ENCODE assay signal across 11 cellular contexts in genomic region chr2:28628987-28629386, GRCh38.
"Had no signal": no experiment of that assay in that cellular context is flagged by ENCODE, and none has a peak within 500 bp of the region (broad histone marks: within the 10 kb centered on the region; RNA-seq: fewer than 3 reads in every experiment).

No MANE protein-coding gene starts in this region.

- H3K27ac Mint-ChIP-seq: activated CD4-positive, alpha-beta memory T cell treated with anti-CD3 and anti-CD28 coated beads, Interleukin-2, amount 10 ng/mL, durations not matched to agents 7 days and 5 days had no signal

- H3K36me3 ChIP-seq: vagina, WERI-Rb-1 had no signal

- H3K27me3 Mint-ChIP-seq: activated CD4-positive, alpha-beta memory T cell treated with anti-CD3 and anti-CD28 coated beads, Interleukin-2, amount 10 ng/mL, durations not matched to agents 7 days and 5 days had no signal

- H3K4me3 ChIP-seq: vagina had no signal

- DNase-seq: activated CD4-positive, alpha-beta memory T cell treated with anti-CD3 and anti-CD28 coated beads, Interleukin-2, amount 10 ng/mL, durations not matched to agents 7 days and 5 days; activated T-cell treated with anti-CD3 and anti-CD28 coated beads, Interleukin-2, amount 50 U/mL, for 48 hours; caudate nucleus; foreskin fibroblast; SHP77; stimulated activated CD4-positive, alpha-beta T cell treated with anti-CD3 and anti-CD28 coated beads, Interleukin-15, amount 100 ng/mL, for 24 hours; stimulated activated CD4-positive, alpha-beta T cell treated with anti-CD3 and anti-CD28 coated beads, Interleukin-4, amount 100 ng/mL, for 1 hour; stimulated activated naive CD4-positive, alpha-beta T cell treated with Interleukin-2 at 50 U/mL for 16 hours; WERI-Rb-1 had no signal

- H3K9me3 ChIP-seq: vagina had no signal

- H3K27ac ChIP-seq: WERI-Rb-1 had no signal

- H3K27me3 ChIP-seq: vagina had no signal

- H3K9me3 Mint-ChIP-seq: activated CD4-positive, alpha-beta memory T cell treated with anti-CD3 and anti-CD28 coated beads, Interleukin-2, amount 10 ng/mL, durations not matched to agents 7 days and 5 days; neural crest cell had no signal

- H3K4me3 Mint-ChIP-seq: activated CD4-positive, alpha-beta memory T cell treated with anti-CD3 and anti-CD28 coated beads, Interleukin-2, amount 10 ng/mL, durations not matched to agents 7 days and 5 days; neural crest cell had no signal
